In genomic region chr4:69764311-69764710, GRCh38 we compare ENCODE assay signal across 1 cellular context.
TF ChIP-seq lines count a peak whose summit lies in the region.

No MANE protein-coding gene starts in this region.

TF ChIP-seq in K562, 482 proteins besides CTCF, POLR2A, EP300 and RAD21:
- TF ChIP-seq NFIC (IDR thresholded peaks at IDR 0.05) (peak; percentile 19; the same call in 1 of the 2 replicates), ZNF76 (CRISPR knock-in tag; IDR thresholded peaks at IDR 0.05; ENCODE audit: borderline replicate concordance) (no peak)
